7 cellular contexts compared by ENCODE assay signal in the genomic region with DNA sequence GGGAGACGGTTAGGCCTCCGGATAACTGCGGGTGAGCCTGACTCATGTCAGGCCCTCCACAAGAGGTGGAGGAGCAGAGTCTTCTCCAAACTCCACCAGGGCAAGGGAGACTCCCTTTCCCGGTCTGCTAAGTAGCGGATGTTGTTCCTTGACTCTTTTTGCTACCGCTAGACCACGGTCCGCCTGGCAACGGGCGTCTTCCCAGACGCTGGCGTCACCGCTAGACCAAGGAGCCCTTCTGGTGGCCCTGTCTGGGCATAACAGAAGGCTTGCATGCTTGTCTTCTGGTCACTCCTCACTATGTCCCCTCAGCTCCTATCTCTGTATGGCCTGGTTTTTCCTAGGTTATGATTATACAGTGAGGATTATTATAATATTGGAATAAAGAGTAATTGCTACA. TPM values are rescaled to one million over a fixed set of nuclear protein-coding genes. Genes with fewer than 3 reads are reported as not detected.
"Had no signal": no experiment of that assay in that cellular context is flagged by ENCODE, and none has a peak within 500 bp of the region (broad histone marks: within the 10 kb centered on the region; RNA-seq: fewer than 3 reads in every experiment).

No MANE protein-coding gene starts in this region.

RNA-seq across cellular contexts. Expression of a gene that starts 15.4 kb away (rescaled TPM):
- total RNA-seq: ascending aorta, LHCN-M2, NCI-H460 had no signal

RNA-seq across cellular contexts. Expression of a gene that starts 15.5 kb away (rescaled TPM):
- total RNA-seq: LHCN-M2, NCI-H460 had no signal

RNA-seq across cellular contexts. Expression of a gene that starts 16.0 kb away (rescaled TPM):
- total RNA-seq: ascending aorta, cardiac muscle cell, LHCN-M2, NCI-H460, RPMI7951, SJSA1 had no signal
- polyA plus RNA-seq: cardiac muscle cell, SK-N-SH had no signal
